ENCODE assay signal across 28 cellular contexts in the genomic region with DNA sequence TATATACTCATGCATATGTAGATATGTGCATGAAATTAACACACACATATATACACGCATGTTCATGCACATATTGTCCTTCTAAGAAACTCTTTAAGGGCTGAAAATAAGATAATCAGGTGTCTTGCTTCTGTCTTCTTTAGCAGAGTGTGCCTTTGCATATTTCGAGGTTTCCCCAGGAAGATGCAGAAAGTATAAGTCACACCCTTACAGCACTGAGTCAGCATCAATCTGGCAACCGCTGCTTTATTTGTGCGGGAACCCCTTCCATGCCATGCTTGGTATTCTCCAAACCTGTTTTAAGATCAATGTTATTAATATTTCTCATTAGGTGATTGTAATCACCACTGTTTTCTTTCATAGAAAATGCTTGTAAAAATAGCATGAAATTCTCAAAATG.
"Had no signal": no experiment of that assay in that cellular context is flagged by ENCODE, and none has a peak within 500 bp of the region (broad histone marks: within the 10 kb centered on the region; RNA-seq: fewer than 3 reads in every experiment).

No MANE protein-coding gene starts in this region.

- H3K9ac ChIP-seq: KMS-11, SK-N-SH had no signal

- H3K27ac ChIP-seq: adrenal gland, KMS-11, SJSA1 had no signal

- H3K9me2 ChIP-seq: SK-N-SH had no signal

- ATAC-seq: activated CD4-positive, alpha-beta T cell treated with anti-CD3 and anti-CD28 coated beads for 36 hours; activated CD4-positive, CD25-positive, alpha-beta regulatory T cell treated with anti-CD3 and anti-CD28 coated beads, Interleukin-2, amount 50 U/mL, for 24 hours; activated CD8-positive, alpha-beta T cell treated with anti-CD3 and anti-CD28 coated beads, Interleukin-2, amount 10 ng/mL, durations not matched to agents 7 days and 5 days; activated naive CD4-positive, alpha-beta T cell treated with anti-CD3 and anti-CD28 coated beads, Interleukin-2, amount 50 U/mL, for 72 hours; WTC11 had no signal

- DNase-seq: activated CD4-positive, alpha-beta T cell treated with anti-CD3 and anti-CD28 coated beads for 36 hours; activated CD4-positive, alpha-beta T cell treated with anti-CD3 and anti-CD28 coated beads, Interleukin-2, amount 10 ng/mL, durations not matched to agents 7 days and 5 days; activated CD4-positive, alpha-beta T cell treated with anti-CD3 and anti-CD28 coated beads, Interleukin-2, amount 50 U/mL, for 48 hours; activated CD8-positive, alpha-beta T cell treated with anti-CD3 and anti-CD28 coated beads, Interleukin-2, amount 10 ng/mL, durations not matched to agents 7 days and 5 days; activated gamma-delta T cell treated with Interleukin-2 at 50 U/mL for 16 hours; activated naive CD4-positive, alpha-beta T cell treated with anti-CD3 and anti-CD28 coated beads for 36 hours; activated T-cell treated with anti-CD3 and anti-CD28 coated beads, Interleukin-2, amount 50 U/mL, for 24 hours; adrenal gland; caudate nucleus; cerebellar nuclear complex; NCI-H1105; NCI-H1417 treated with DMSO at 0.1 percent for 48 hours; NCI-H187 treated with DMSO at 0.1 percent for 48 hours; NCI-H2081; NCI-H345; NCI-H524 treated with DMSO at 0.1 percent for 48 hours; NCI-H748 treated with DMSO at 0.1 percent for 48 hours; RPMI8226; SHP77 treated with DMSO at 0.1 percent for 48 hours; SK-N-SH had no signal

- H3K4me3 ChIP-seq: adrenal gland, SJSA1 had no signal

- H3K9me3 ChIP-seq: adrenal gland, SJSA1, SK-N-SH had no signal

- H3K4me1 ChIP-seq: adrenal gland, SJSA1 had no signal

- H3K4me2 ChIP-seq: KMS-11, SK-N-SH had no signal

- H3K36me3 ChIP-seq: adrenal gland, SJSA1 had no signal

- FAIRE-seq: astrocyte, bronchial epithelial cell, TTC549 had no signal

- H3K27me3 ChIP-seq: adrenal gland, SJSA1 had no signal
